ENCODE assay signal across 13 cellular contexts in genomic region chr3:189322339-189322738, GRCh38.
A peak's percentile ranks its signal among the peaks of the same experiment; 100 is the strongest.
DNase-seq lines count a peak whose midpoint lies in the region; ATAC-seq and TF ChIP-seq lines count a peak whose summit lies in the region.
"Had no signal": no experiment of that assay in that cellular context is flagged by ENCODE, and none has a peak within 500 bp of the region (broad histone marks: within the 10 kb centered on the region; RNA-seq: fewer than 3 reads in every experiment).

No MANE protein-coding gene starts in this region.

- peaks cover 88% of the 10 kb centered on the region for H3K4me1 Mint-ChIP-seq in activated T-cell treated with anti-CD3 and anti-CD28 coated beads, Interleukin-2, amount 50 U/mL, for 72 hours (ENCODE audit: low read depth)
- H3K4me1 Mint-ChIP-seq in activated T-helper 17 cell treated with anti-CD3 and anti-CD28 coated beads, Interleukin-2, amount 50 U/mL, for 72 hours, result peaks cover 20% of the 10 kb centered on the region

- no peak for TF ChIP-seq CTCF in tibial artery (IDR thresholded peaks at IDR 0.05)

- H3K4me3 Mint-ChIP-seq in activated T-cell treated with anti-CD3 and anti-CD28 coated beads, Interleukin-2, amount 50 U/mL, for 72 hours, result peak overlapping the region in 1 of 2 donors; percentile 6
- H3K4me3 Mint-ChIP-seq in activated T-helper 17 cell treated with anti-CD3 and anti-CD28 coated beads, Interleukin-2, amount 50 U/mL, for 72 hours, result no peak overlapping the region
- H3K4me3 Mint-ChIP-seq: CD8-positive, alpha-beta memory T cell had no signal

- peaks cover 0 to 30% (median 11%) of the 10 kb centered on the region in 4 donors for H3K4me1 ChIP-seq in tibial artery

- no peaks in the 10 kb centered on the region for H3K27me3 ChIP-seq in tibial artery

- H3K27me3 Mint-ChIP-seq in activated T-cell treated with anti-CD3 and anti-CD28 coated beads, Interleukin-2, amount 50 U/mL, for 72 hours (ENCODE audit: low read depth), result no peaks in the 10 kb centered on the region
- no peaks in the 10 kb centered on the region for H3K27me3 Mint-ChIP-seq in activated T-helper 17 cell treated with anti-CD3 and anti-CD28 coated beads, Interleukin-2, amount 50 U/mL, for 72 hours

- no peak for ATAC-seq in activated T-cell treated with anti-CD3 and anti-CD28 coated beads, Interleukin-2, amount 50 U/mL, for 72 hours (replicated peaks in 1 of 2)
- no peak for ATAC-seq in activated T-helper 17 cell treated with anti-CD3 and anti-CD28 coated beads, Interleukin-2, amount 50 U/mL, for 72 hours (replicated peaks)
- no peak for ATAC-seq in HG03108 (IDR thresholded peaks at IDR 0.05; ENCODE audit: unreplicated experiment)

- no peaks in the 10 kb centered on the region for H3K36me3 ChIP-seq in tibial artery

- H3K4me3 ChIP-seq in tibial artery, result no peak overlapping the region

- peaks cover 11 to 52% of the 10 kb centered on the region in 2 donors for H3K36me3 Mint-ChIP-seq in activated T-cell treated with anti-CD3 and anti-CD28 coated beads, Interleukin-2, amount 50 U/mL, for 72 hours (ENCODE audit: insufficient read depth in 2 of 2)
- peaks cover 6% of the 10 kb centered on the region for H3K36me3 Mint-ChIP-seq in activated T-helper 17 cell treated with anti-CD3 and anti-CD28 coated beads, Interleukin-2, amount 50 U/mL, for 72 hours (ENCODE audit: low read depth)

- H3K9me3 Mint-ChIP-seq in activated T-cell treated with anti-CD3 and anti-CD28 coated beads, Interleukin-2, amount 50 U/mL, for 72 hours, result peaks cover 2 to 4% of the 10 kb centered on the region in 2 donors
- H3K9me3 Mint-ChIP-seq in activated T-helper 17 cell treated with anti-CD3 and anti-CD28 coated beads, Interleukin-2, amount 50 U/mL, for 72 hours, result no peaks in the 10 kb centered on the region

- H3K27ac ChIP-seq in tibial artery, result peak overlapping the region; percentile 14 to 23

- no peaks in the 10 kb centered on the region for H3K9me3 ChIP-seq in tibial artery

- intact Hi-C loops in tibial artery (cut with DNase I; ENCODE audit: low total_unique reads), result no loop called here

- no peak for DNase-seq in activated T-cell treated with anti-CD3 and anti-CD28 coated beads, Interleukin-2, amount 50 U/mL, for 72 hours
- DNase-seq in activated T-cell treated with anti-CD3 and anti-CD28 coated beads, Interleukin-2, amount 50 U/mL, for 48 hours, result no peak
- DNase-seq in NCI-H2196 treated with DMSO at 0.1 percent for 48 hours (lab: John Stamatoyannopoulos, UW; ENCODE audit: unreplicated experiment) (peak; percentile 32), tibial artery (no peak), GM19240 (ENCODE audit: insufficient read length, low spot score) (no peak)
- DNase-seq: CD8-positive, alpha-beta memory T cell; GF-D8; KBM-7; NCI-H1105 treated with DMSO at 0.1 percent for 48 hours; NCI-H187; RPMI8226 had no signal

- peak overlapping the region; percentile 23 for H3K27ac Mint-ChIP-seq in activated T-cell treated with anti-CD3 and anti-CD28 coated beads, Interleukin-2, amount 50 U/mL, for 72 hours
- peak overlapping the region; percentile 13 for H3K27ac Mint-ChIP-seq in activated T-helper 17 cell treated with anti-CD3 and anti-CD28 coated beads, Interleukin-2, amount 50 U/mL, for 72 hours
